In the genomic region with DNA sequence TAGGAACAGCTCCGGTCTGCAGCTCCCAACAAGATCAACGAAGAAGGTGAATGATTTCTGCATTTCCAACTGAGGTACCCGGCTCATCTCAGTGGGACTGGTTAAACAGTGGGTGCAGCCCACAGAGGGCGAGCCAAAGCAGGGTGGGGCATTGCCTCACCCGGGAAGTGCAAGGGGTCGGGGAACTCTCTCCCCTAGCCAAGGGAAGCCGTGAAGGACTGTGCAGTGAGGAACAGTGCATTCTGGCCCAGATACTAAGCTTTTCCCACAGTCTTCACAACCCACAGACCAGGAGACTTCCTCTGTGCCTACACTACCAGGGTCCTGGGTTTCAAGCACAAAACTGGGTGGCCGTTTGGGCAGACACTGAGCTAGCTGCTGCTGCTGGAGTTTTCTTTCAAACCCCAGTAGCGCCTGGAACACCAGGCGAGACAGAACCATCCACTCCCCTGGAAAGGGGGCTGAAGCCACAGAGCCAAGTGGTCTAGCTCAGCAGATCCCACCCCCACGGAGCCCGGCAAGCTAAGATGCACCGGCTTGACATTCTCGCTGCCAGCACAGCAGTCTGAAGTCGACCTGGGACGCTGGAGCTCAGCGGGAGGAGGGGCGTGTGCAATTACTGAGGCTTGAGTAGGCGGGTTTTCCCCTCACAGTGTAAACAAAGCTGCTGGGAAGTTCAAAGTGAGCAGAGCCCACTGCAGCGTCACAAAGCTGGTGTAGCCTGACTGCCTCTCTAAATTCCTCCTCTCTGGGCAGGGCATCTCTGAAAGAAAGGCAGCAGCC, we compare ENCODE assay signal across 7 cellular contexts.
DNase-seq lines count a peak whose midpoint lies in the region; ATAC-seq and TF ChIP-seq lines count a peak whose summit lies in the region.

No MANE protein-coding gene starts in this region.

- in situ Hi-C loops in GM23248 (cut with MboI): no loop called here

- 43 to 59% methylated on average over 16 of the region's 20 CpGs for WGBS in GM23248 (ENCODE audit: low coverage in 1 of 2, low lambda C conversion rate in 2 of 2, missing lambda C conversion rate in 2 of 2), 2 experiments

- peak; percentile 64 for ATAC-seq in sciatic nerve
- ATAC-seq in GM18870 (IDR thresholded peaks at IDR 0.05; ENCODE audit: unreplicated experiment): no peak
- no peak for ATAC-seq in GM19395 (IDR thresholded peaks at IDR 0.05; ENCODE audit: unreplicated experiment)

- H3K9ac ChIP-seq in GM23248 (no peak overlapping the region), OCI-LY3 (ENCODE audit: low read length) (no peak overlapping the region)

- H3K4me3 ChIP-seq in GM23248 (no peak overlapping the region), OCI-LY3 (ENCODE audit: low read length) (no peak overlapping the region)

- intact Hi-C loops in sciatic nerve (cut with DNase I): no loop called here

- no peak for TF ChIP-seq CTCF in OCI-LY3 (IDR thresholded peaks at IDR 0.05; ENCODE audit: low read depth, low read length)

- H3K27ac ChIP-seq in GM23248 (no peak overlapping the region), OCI-LY3 (ENCODE audit: low read length) (no peak overlapping the region)

- no peaks in the 10 kb centered on the region for H3K36me3 ChIP-seq in GM23248 (ENCODE audit: low read depth)
- no peaks in the 10 kb centered on the region for H3K36me3 ChIP-seq in OCI-LY3 (replicated peaks; ENCODE audit: low read depth, low read length)

- H3F3A ChIP-seq in GM23248 (ENCODE audit: insufficient read depth): no peaks in the 10 kb centered on the region

- H2AFZ ChIP-seq in GM23248: no peak overlapping the region
- no peak overlapping the region for H2AFZ ChIP-seq in OCI-LY3 (ENCODE audit: low read depth, low read length)

- H4K20me1 ChIP-seq in GM23248 (ENCODE audit: insufficient read depth) (no peaks in the 10 kb centered on the region), OCI-LY3 (ENCODE audit: insufficient read depth, low read length) (peaks cover 12% of the 10 kb centered on the region)

- H3K9me3 ChIP-seq in GM23248 (ENCODE audit: low read depth) (no peaks in the 10 kb centered on the region), OCI-LY3 (ENCODE audit: insufficient read depth, low read length) (no peaks in the 10 kb centered on the region)

- H3K27me3 ChIP-seq in GM23248 (replicated peaks; ENCODE audit: insufficient read depth) (no peaks in the 10 kb centered on the region), OCI-LY3 (ENCODE audit: low read depth, low read length) (no peaks in the 10 kb centered on the region)

- H3K79me2 ChIP-seq in GM23248 (ENCODE audit: insufficient read depth) (peaks cover 55% of the 10 kb centered on the region), OCI-LY3 (ENCODE audit: low read length) (peaks cover 42% of the 10 kb centered on the region)

- DNase-seq in GM23248: peak; percentile 44
- DNase-seq in fibroblast of peridontal ligament (ENCODE audit: extremely low read depth): peak; percentile 66
- DNase-seq in sciatic nerve (ENCODE audit: low spot score): no peak
- DNase-seq in NCI-H2196 treated with DMSO at 0.1 percent for 48 hours (lab: John Stamatoyannopoulos, UW; ENCODE audit: unreplicated experiment): no peak

- H3K4me2 ChIP-seq in GM23248 (ENCODE audit: unreplicated experiment): no peak overlapping the region
- peak overlapping the region; percentile 28; the same call in 1 of the 2 replicates for H3K4me2 ChIP-seq in OCI-LY3 (ENCODE audit: low read length)

- H3K9me2 ChIP-seq in GM23248 (ENCODE audit: insufficient read depth): no peaks in the 10 kb centered on the region

- H3K4me1 ChIP-seq in GM23248 (ENCODE audit: insufficient read depth) (peaks cover 6% of the 10 kb centered on the region; the same call in 1 of the 2 replicates), OCI-LY3 (ENCODE audit: low read length) (peaks cover 11% of the 10 kb centered on the region)

Comparison
In these comparisons a context has a peak if more than half of its experiments do, and no peak if none do; other contexts are left out.
1. DNase-seq: peak in GM23248 (single experiment) and fibroblast of peridontal ligament (single experiment); none in sciatic nerve (single experiment) and NCI-H2196 treated with DMSO at 0.1 percent for 48 hours (single experiment).